ENCODE assay signal across 8 cellular contexts in genomic region chr3:5136619-5137429, GRCh38. TPM values are rescaled to one million over a fixed set of nuclear protein-coding genes. Genes with fewer than 3 reads are reported as not detected.
DNase-seq lines count a peak whose midpoint lies in the region; ATAC-seq, FAIRE-seq and TF ChIP-seq lines count a peak whose summit lies in the region.

No MANE protein-coding gene starts in this region.

- H3K4me1 Mint-ChIP-seq in HFFc6 (ENCODE audit: low read depth) = peaks cover 60% of the 10 kb centered on the region
- peaks cover 36% of the 10 kb centered on the region for H3K4me1 Mint-ChIP-seq in activated T-helper 2 cell treated with anti-CD3 and anti-CD28 coated beads, Interferon-gamma antibody, Interleukin-2, Interleukin-4, amounts not matched to agents 10 μg/mL and 5 μg/mL and 100 μg/mL, durations not matched to agents 14 hours and 24 hours and 36 hours (ENCODE audit: low read depth)

- H3K9ac ChIP-seq in MM.1S (ENCODE audit: low read length) = peak overlapping the region; percentile 30; the same call in 1 of the 2 replicates

- CTCF ChIA-PET in A549 (lab: Yijun Ruan, JAX) = interaction anchor here (1.1 to 2.3 kb wide), 5 partner anchors 8 to 24 kb away, joined by 3 to 6 read pairs (median 6); no protein-coding TSS in a partner anchor

- H3K36me3 Mint-ChIP-seq in HFFc6 (ENCODE audit: low read depth) = peaks cover 4% of the 10 kb centered on the region; the same call in 1 of the 2 replicates
- H3K36me3 Mint-ChIP-seq in activated T-helper 2 cell treated with anti-CD3 and anti-CD28 coated beads, Interferon-gamma antibody, Interleukin-2, Interleukin-4, amounts not matched to agents 10 μg/mL and 5 μg/mL and 100 μg/mL, durations not matched to agents 14 hours and 24 hours and 36 hours (ENCODE audit: low read depth) = peaks cover 23% of the 10 kb centered on the region

- peak overlapping the region; percentile 39; the same call in 1 of the 2 replicates for H3K4me3 Mint-ChIP-seq in HFFc6
- no peak overlapping the region for H3K4me3 Mint-ChIP-seq in activated T-helper 2 cell treated with anti-CD3 and anti-CD28 coated beads, Interferon-gamma antibody, Interleukin-2, Interleukin-4, amounts not matched to agents 10 μg/mL and 5 μg/mL and 100 μg/mL, durations not matched to agents 14 hours and 24 hours and 36 hours (ENCODE audit: low read depth)

- peak overlapping the region; percentile 75 for H3K27ac Mint-ChIP-seq in HFFc6
- H3K27ac Mint-ChIP-seq in activated T-helper 2 cell treated with anti-CD3 and anti-CD28 coated beads, Interferon-gamma antibody, Interleukin-2, Interleukin-4, amounts not matched to agents 10 μg/mL and 5 μg/mL and 100 μg/mL, durations not matched to agents 14 hours and 24 hours and 36 hours = peak overlapping the region; percentile 43

- peaks cover 31% of the 10 kb centered on the region for H4K20me1 ChIP-seq in MM.1S (ENCODE audit: insufficient read depth, low read length)

- POLR2A ChIA-PET in A549 (lab: Yijun Ruan, JAX) = no interaction called here

- no peak for TF ChIP-seq POLR2A in A549 (IDR thresholded peaks at IDR 0.05; ENCODE audit: low read length)
- TF ChIP-seq POLR2A in gastroesophageal sphincter (IDR thresholded peaks at IDR 0.05) = no peak

- H3F3A ChIP-seq in MM.1S (ENCODE audit: insufficient read depth, low read length) = peaks cover 6% of the 10 kb centered on the region; the same call in 1 of the 2 replicates

- no peak overlapping the region for H2AFZ ChIP-seq in MM.1S (ENCODE audit: low read length)

- H3K27ac ChIP-seq in A549 = peak overlapping the region in 1 of 2 experiments; percentile 38; a peak in 1 of 6 replicates
- peak overlapping the region; percentile 40; the same call in 1 of the 2 replicates for H3K27ac ChIP-seq in MM.1S (ENCODE audit: low read length)
- no peak overlapping the region for H3K27ac ChIP-seq in gastroesophageal sphincter

- H3K27me3 ChIP-seq in MM.1S (replicated peaks; ENCODE audit: insufficient read depth, low read length) = no peaks in the 10 kb centered on the region
- no peaks in the 10 kb centered on the region for H3K27me3 ChIP-seq in gastroesophageal sphincter

- H3K36me3 ChIP-seq in MM.1S (replicated peaks; ENCODE audit: insufficient read depth, low read length) (no peaks in the 10 kb centered on the region), gastroesophageal sphincter (no peaks in the 10 kb centered on the region)

- FAIRE-seq in A549 (lab: Jason Lieb, UNC) = no peak

- peak; percentile 30 to 48 for DNase-seq in A549 (ENCODE audit: low read depth in 1 of 2, low spot score in 1 of 2)
- DNase-seq in HFFc6 = peak; percentile 20
- DNase-seq in MM.1S = peak; percentile 67
- no peak for DNase-seq in activated T-helper 2 cell treated with anti-CD3 and anti-CD28 coated beads, Interferon-gamma antibody, Interleukin-2, Interleukin-4, amounts not matched to agents 10 μg/mL and 5 μg/mL and 100 μg/mL, durations not matched to agents 14 hours and 24 hours and 36 hours (ENCODE audit: low spot score)
- peak; percentile 35 for DNase-seq in kidney glomerular epithelial cell (lab: John Stamatoyannopoulos, UW)
- DNase-seq in NCI-H146 (lab: John Stamatoyannopoulos, UW) = no peak

- peak; percentile 42; the same call in 2 of the 3 replicates for TF ChIP-seq CTCF in A549 (IDR thresholded peaks at IDR 0.05)
- peak; percentile 59 for TF ChIP-seq CTCF in GM12874 (IDR thresholded peaks at IDR 0.05; ENCODE audit: insufficient read depth, low read depth, low read length)
- peak; percentile 65 for TF ChIP-seq CTCF in HFFc6 (IDR thresholded peaks at IDR 0.05)
- TF ChIP-seq CTCF in MM.1S (IDR thresholded peaks at IDR 0.05; ENCODE audit: low read length) = peak; percentile 72
- TF ChIP-seq CTCF in gastroesophageal sphincter (IDR thresholded peaks at IDR 0.05) = peak in 1 of 4 experiments; percentile 34

- peaks cover 98% of the 10 kb centered on the region for H3K79me2 ChIP-seq in MM.1S (ENCODE audit: low read length)

- WGBS in A549 (ENCODE audit: missing lambda C conversion rate) = 63% methylated on average over 6 of the region's 6 CpGs
- 56 to 63% methylated on average over 5 to 6 of the region's 6 CpGs for WGBS in gastroesophageal sphincter (ENCODE audit: low coverage in 1 of 2), 2 donors

- no peaks in the 10 kb centered on the region; the same call in 1 of the 2 replicates for H3K27me3 Mint-ChIP-seq in HFFc6 (ENCODE audit: insufficient read depth)
- no peaks in the 10 kb centered on the region for H3K27me3 Mint-ChIP-seq in activated T-helper 2 cell treated with anti-CD3 and anti-CD28 coated beads, Interferon-gamma antibody, Interleukin-2, Interleukin-4, amounts not matched to agents 10 μg/mL and 5 μg/mL and 100 μg/mL, durations not matched to agents 14 hours and 24 hours and 36 hours (ENCODE audit: low read depth)

- H3K4me3 ChIP-seq in A549 = no peak overlapping the region
- no peak overlapping the region for H3K4me3 ChIP-seq in MM.1S (ENCODE audit: low read length)
- H3K4me3 ChIP-seq in gastroesophageal sphincter = no peak overlapping the region

- H3K9me3 ChIP-seq in A549 (no peaks in the 10 kb centered on the region), MM.1S (replicated peaks; ENCODE audit: insufficient read depth, low read length) (no peaks in the 10 kb centered on the region), gastroesophageal sphincter (no peaks in the 10 kb centered on the region)

- intact Hi-C loops in activated T-helper 2 cell treated with anti-CD3 and anti-CD28 coated beads, Interferon-gamma antibody, Interleukin-2, Interleukin-4, amounts not matched to agents 10 μg/mL and 5 μg/mL and 100 μg/mL, durations not matched to agents 14 hours and 24 hours and 36 hours (cut with micrococcal nuclease) = loop anchor here (2.0 to 5.0 kb wide), 2 partner anchors 50 to 60 kb away; partner anchors contain the start of gene EDEM1

- no peaks in the 10 kb centered on the region for H3K9me2 ChIP-seq in MM.1S (replicated peaks; ENCODE audit: insufficient read depth, low read length)

- no peaks in the 10 kb centered on the region for H3K9me3 Mint-ChIP-seq in HFFc6
- H3K9me3 Mint-ChIP-seq in activated T-helper 2 cell treated with anti-CD3 and anti-CD28 coated beads, Interferon-gamma antibody, Interleukin-2, Interleukin-4, amounts not matched to agents 10 μg/mL and 5 μg/mL and 100 μg/mL, durations not matched to agents 14 hours and 24 hours and 36 hours = peaks cover under 1% of the 10 kb centered on the region

- TF ChIP-seq EP300 in A549 (IDR thresholded peaks at IDR 0.05) (no peak), gastroesophageal sphincter (IDR thresholded peaks at IDR 0.05) (no peak)

- ATAC-seq in A549 (peak; percentile 67 to 82; a peak in 4 of 6 replicates), gastroesophageal sphincter (no peak)

- peak; percentile 37 to 45; a peak in 4 of 5 replicates for TF ChIP-seq RAD21 in A549 (conservative IDR thresholded peaks at IDR 0.05 in 1 of 2, IDR thresholded peaks at IDR 0.05 in 1 of 2)

- H3K4me2 ChIP-seq in A549 = 0 out of 3 replicates have a peak overlapping the region, but pooled peaks have one; percentile 13
- peak overlapping the region; percentile 12; the same call in 1 of the 2 replicates for H3K4me2 ChIP-seq in MM.1S (ENCODE audit: low read depth, low read length)

- H3K4me1 ChIP-seq in A549 (peaks cover 37% of the 10 kb centered on the region), MM.1S (ENCODE audit: low read length) (peaks cover 11% of the 10 kb centered on the region), gastroesophageal sphincter (peaks cover 13 to 80% (median 33%) of the 10 kb centered on the region in 3 donors)

TF ChIP-seq in A549, 52 proteins besides CTCF, POLR2A, EP300 and RAD21 (continues in another document):
- TF ChIP-seq ZNF302 (CRISPR knock-in tag; IDR thresholded peaks at IDR 0.05) (no peak), HOXB5 (CRISPR knock-in tag; IDR thresholded peaks at IDR 0.05) (no peak), KDM5A (IDR thresholded peaks at IDR 0.05) (no peak), EHF (CRISPR knock-in tag; IDR thresholded peaks at IDR 0.05) (no peak)
- TF ChIP-seq, protein P1, sequence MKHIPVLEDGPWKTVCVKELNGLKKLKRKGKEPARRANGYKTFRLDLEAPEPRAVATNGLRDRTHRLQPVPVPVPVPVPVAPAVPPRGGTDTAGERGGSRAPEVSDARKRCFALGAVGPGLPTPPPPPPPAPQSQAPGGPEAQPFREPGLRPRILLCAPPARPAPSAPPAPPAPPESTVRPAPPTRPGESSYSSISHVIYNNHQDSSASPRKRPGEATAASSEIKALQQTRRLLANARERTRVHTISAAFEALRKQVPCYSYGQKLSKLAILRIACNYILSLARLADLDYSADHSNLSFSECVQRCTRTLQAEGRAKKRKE (CRISPR knock-in tag; IDR thresholded peaks at IDR 0.05; ENCODE audit: low read depth) = no peak

RNA-seq across cellular contexts. Expression of gene ARL8B, which starts 14.7 kb away (rescaled TPM):
- polyA plus RNA-seq in A549 (2011; rRNA removed) = 51.2 and 85.3 TPM in 2 replicates
- polyA plus RNA-seq in A549 (2012; cell fraction: cytosol; rRNA removed) = 22.2 and 27.9 TPM in 2 replicates
- polyA plus RNA-seq in A549 (2012; cell fraction: nucleus; rRNA removed) = 16.9 and 25.4 TPM in 2 replicates
- polyA plus RNA-seq in A549 (2017; fragmentation: RNase III; extraction: RNeasy Plus Mini Kit Qiagen cat#74134 plus additional on column Dnase treatment) = 49.5 to 51.7 TPM (median 50.4 TPM) in 3 replicates
- polyA minus RNA-seq in A549 (2011; rRNA and poly(A)+ RNA removed) = 10.4 and 12.4 TPM in 2 replicates
- total RNA-seq in HFFc6 (2021; fragmentation: NEBNext Ultra II Directional; extraction: Animal tissue kit (Norgen Biotek cat#: 25700)) = 10 to 100 TPM; 48.9 to 64.7 (median 53.7) TPM
- total RNA-seq in activated T-helper 2 cell treated with anti-CD3 and anti-CD28 coated beads, Interferon-gamma antibody, Interleukin-2, Interleukin-4, amounts not matched to agents 10 μg/mL and 5 μg/mL and 100 μg/mL, durations not matched to agents 14 hours and 24 hours and 36 hours = 37.9 and 40.6 TPM in 2 replicates
- total RNA-seq in gastroesophageal sphincter = 10 to 100 TPM; 41.5 to 59.9 (median 50.9) TPM

RNA-seq across cellular contexts. Expression of gene EDEM1, which starts 50.7 kb away (rescaled TPM):
- polyA plus RNA-seq in A549 (2011; rRNA removed) (39.4 and 40.9 TPM in 2 replicates), A549 (2017; fragmentation: RNase III; extraction: RNeasy Plus Mini Kit Qiagen cat#74134 plus additional on column Dnase treatment) (15.2 to 16.8 TPM (median 16.3 TPM) in 3 replicates)
- polyA plus RNA-seq in A549 (2012; cell fraction: cytosol; rRNA removed) = 9.2 and 11.9 TPM in 2 replicates
- 10.8 and 12.4 TPM in 2 replicates for polyA plus RNA-seq in A549 (2012; cell fraction: nucleus; rRNA removed)
- polyA minus RNA-seq in A549 (2011; rRNA and poly(A)+ RNA removed) = 40.9 and 43.8 TPM in 2 replicates
- total RNA-seq in HFFc6 (2021; fragmentation: NEBNext Ultra II Directional; extraction: Animal tissue kit (Norgen Biotek cat#: 25700)) = 10 to 100 TPM; 47.6 to 56.4 (median 52.0) TPM
- 183 and 187 TPM in 2 replicates for total RNA-seq in activated T-helper 2 cell treated with anti-CD3 and anti-CD28 coated beads, Interferon-gamma antibody, Interleukin-2, Interleukin-4, amounts not matched to agents 10 μg/mL and 5 μg/mL and 100 μg/mL, durations not matched to agents 14 hours and 24 hours and 36 hours
- total RNA-seq in gastroesophageal sphincter = 10 to 100 TPM; 18.4 to 41.7 (median 35.8) TPM

Comparison
In these comparisons a context has a peak if more than half of its experiments do, and no peak if none do; other contexts are left out.
1. DNase-seq: peak in A549 (2 of 2), HFFc6 (single experiment), MM.1S (single experiment) and kidney glomerular epithelial cell (single experiment); none in activated T-helper 2 cell treated with anti-CD3 and anti-CD28 coated beads, Interferon-gamma antibody, Interleukin-2, Interleukin-4, amounts not matched to agents 10 μg/mL and 5 μg/mL and 100 μg/mL, durations not matched to agents 14 hours and 24 hours and 36 hours (single experiment) and NCI-H146 (single experiment).